ENCODE assay signal across 1 cellular context in the genomic region with DNA sequence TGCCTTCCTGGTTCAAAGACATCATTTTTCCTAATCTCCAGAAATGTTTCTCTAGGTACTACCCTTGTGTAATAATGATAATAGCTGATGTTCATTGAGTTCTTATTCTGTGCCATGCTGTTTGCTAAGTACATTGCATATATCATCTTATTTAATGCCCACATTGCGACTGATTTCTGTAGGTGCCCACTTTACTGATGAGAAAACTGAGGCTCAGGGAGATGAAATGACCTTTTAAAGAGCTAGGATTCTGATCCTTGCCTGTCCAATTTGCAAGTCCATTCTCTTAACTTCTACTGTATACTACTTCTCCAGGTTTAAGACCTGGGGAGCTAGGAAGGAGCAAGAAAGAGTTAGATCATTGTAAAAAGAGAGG.
TF ChIP-seq lines count a peak whose summit lies in the region.

No MANE protein-coding gene starts in this region.

TF ChIP-seq in HepG2, 621 proteins besides CTCF, POLR2A, EP300 and RAD21:
- TF ChIP-seq ZNF629 (CRISPR knock-in tag; conservative IDR thresholded peaks at IDR 0.05) (peak; percentile 84), BCL3 (CRISPR knock-in tag; IDR thresholded peaks at IDR 0.05) (no peak), GABPA (IDR thresholded peaks at IDR 0.05; ENCODE audit: low read depth, low read length) (no peak), GABPA (CRISPR knock-in tag; IDR thresholded peaks at IDR 0.05; ENCODE audit: low read depth) (no peak)
